ENCODE assay signal across 17 cellular contexts in the genomic region with DNA sequence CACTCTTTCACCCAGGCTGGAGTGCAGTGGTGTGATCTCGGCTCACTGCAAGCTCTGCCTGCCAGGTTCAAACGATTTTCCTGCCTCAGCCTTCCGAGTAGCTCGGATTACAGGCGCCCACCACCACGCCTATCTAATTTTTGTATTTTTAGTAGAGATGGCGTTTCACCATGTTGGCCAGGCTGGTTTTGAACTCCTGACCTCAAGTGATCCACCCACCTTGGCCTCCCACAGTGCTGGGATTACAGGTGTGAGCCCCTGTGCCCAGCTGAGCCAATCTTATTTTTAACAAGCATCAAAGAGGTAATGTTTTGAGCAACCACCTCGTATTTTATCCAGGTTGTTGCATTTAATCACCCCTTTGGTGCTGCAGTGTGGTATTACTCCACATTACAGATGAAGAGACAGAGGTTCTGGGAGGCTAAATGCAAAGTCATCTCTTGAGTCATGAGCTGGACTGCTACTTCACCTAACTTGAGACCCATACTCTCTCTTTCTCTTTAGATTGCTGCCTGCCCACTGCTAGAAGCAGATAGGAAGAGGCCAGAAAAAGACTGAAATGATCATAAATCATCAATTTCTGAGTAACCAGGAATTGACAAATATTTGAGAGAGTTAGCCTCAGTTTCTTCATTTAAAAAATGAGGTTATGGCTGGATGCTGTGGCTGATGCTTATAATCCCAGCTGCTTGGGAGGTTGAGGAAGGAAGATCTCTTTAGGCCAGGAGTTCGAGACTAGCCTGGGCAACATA.
DNase-seq lines count a peak whose midpoint lies in the region; ATAC-seq, FAIRE-seq and TF ChIP-seq lines count a peak whose summit lies in the region.
"Had no signal": no experiment of that assay in that cellular context is flagged by ENCODE, and none has a peak within 500 bp of the region (broad histone marks: within the 10 kb centered on the region; RNA-seq: fewer than 3 reads in every experiment).

No MANE protein-coding gene starts in this region.

- POLR2A ChIA-PET in GM12878 (lab: Charles Lee), result no interaction called here

- peaks cover 5% of the 10 kb centered on the region for H3K9me3 ChIP-seq in GM12878 (replicated peaks; ENCODE audit: control insufficient read depth, insufficient read depth, low read length)
- H3K9me3 ChIP-seq: SJSA1 had no signal

- WGBS in GM12878 (ENCODE audit: insufficient coverage, insufficient replicate concordance, low lambda C conversion rate, missing lambda C conversion rate), result 77% methylated on average over 9 of the region's 9 CpGs

- TF ChIP-seq EP300 in GM12878 (IDR thresholded peaks at IDR 0.05; ENCODE audit: borderline replicate concordance in 1 of 2, control insufficient read depth in 1 of 2, low read depth in 2 of 2, low read length in 2 of 2), result no peak

- no peaks in the 10 kb centered on the region for H3K36me3 ChIP-seq in GM12878 (ENCODE audit: control insufficient read depth in 2 of 2, insufficient read depth in 2 of 2, low read length in 1 of 2)
- H3K36me3 ChIP-seq: SJSA1 had no signal

- no peak overlapping the region for H3K4me2 ChIP-seq in GM12878 (ENCODE audit: control insufficient read depth, insufficient read depth)

- intact Hi-C loops in activated naive CD4-positive, alpha-beta T cell treated with anti-CD3 and anti-CD28 coated beads for 36 hours (cut with micrococcal nuclease), result loop anchor here (5.0 kb wide), 1 partner anchor 123 kb away; no protein-coding TSS in a partner anchor
- intact Hi-C loops in GM12878 (cut with micrococcal nuclease; ENCODE audit: unreplicated experiment), result no loop called here

- peaks cover 1% of the 10 kb centered on the region for H3K36me3 Mint-ChIP-seq in activated naive CD4-positive, alpha-beta T cell treated with anti-CD3 and anti-CD28 coated beads for 36 hours (ENCODE audit: low read depth)
- H3K36me3 Mint-ChIP-seq in stimulated activated naive B cell treated with anti-CD40 and anti-IgM and Interleukin-4, amounts not matched to agents 10 μg/mL and 1 μg/mL and 100 μg/mL, for 72 hours, result peaks cover 4 to 20% of the 10 kb centered on the region in 2 donors
- H3K36me3 Mint-ChIP-seq: CD8-positive, alpha-beta T cell had no signal

- TF ChIP-seq POLR2A in GM12878 (IDR thresholded peaks at IDR 0.05; ENCODE audit: low read depth, low read length), result no peak

- no TSS peak for BruUV-seq in GM12878 (replicated peaks; lab: Mats Ljungman, UMichigan)

- H3K27me3 ChIP-seq in GM12878 (replicated peaks in 1 of 2; ENCODE audit: control insufficient read depth in 2 of 2, insufficient read depth in 2 of 2, low read length in 1 of 2), result no peaks in the 10 kb centered on the region
- H3K27me3 ChIP-seq: SJSA1 had no signal

- H2AFZ ChIP-seq in GM12878 (ENCODE audit: control insufficient read depth, low read depth, low read length), result no peak overlapping the region

- no peaks in the 10 kb centered on the region for H3K9me3 Mint-ChIP-seq in activated naive CD4-positive, alpha-beta T cell treated with anti-CD3 and anti-CD28 coated beads for 36 hours
- H3K9me3 Mint-ChIP-seq in stimulated activated naive B cell treated with anti-CD40 and anti-IgM and Interleukin-4, amounts not matched to agents 10 μg/mL and 1 μg/mL and 100 μg/mL, for 72 hours, result peaks cover 0 to 2% of the 10 kb centered on the region in 2 donors
- H3K9me3 Mint-ChIP-seq: CD8-positive, alpha-beta T cell had no signal

- no peaks in the 10 kb centered on the region for H3K27me3 Mint-ChIP-seq in activated naive CD4-positive, alpha-beta T cell treated with anti-CD3 and anti-CD28 coated beads for 36 hours (ENCODE audit: low read depth)
- no peaks in the 10 kb centered on the region for H3K27me3 Mint-ChIP-seq in stimulated activated naive B cell treated with anti-CD40 and anti-IgM and Interleukin-4, amounts not matched to agents 10 μg/mL and 1 μg/mL and 100 μg/mL, for 72 hours

- CTCF ChIA-PET in activated naive CD4-positive, alpha-beta T cell treated with anti-CD3 and anti-CD28 coated beads for 36 hours (lab: Charles Lee), result interaction anchor here (1.1 kb wide), 1 partner anchor 18 kb away, joined by 4 read pairs; no protein-coding TSS in a partner anchor
- CTCF ChIA-PET in GM12878 (lab: Yijun Ruan, JAX), result interaction anchor here (1.0 to 1.3 kb wide), 3 partner anchors 11 to 191 kb away, joined by 3 to 5 read pairs (median 4); no protein-coding TSS in a partner anchor

- FAIRE-seq in GM12878 (lab: Jason Lieb, UNC), result no peak
- FAIRE-seq: HepG2 had no signal

- no peak overlapping the region for H3K4me3 ChIP-seq in GM12878
- H3K4me3 ChIP-seq: SJSA1 had no signal

- peaks cover 18% of the 10 kb centered on the region for H3K4me1 Mint-ChIP-seq in activated naive CD4-positive, alpha-beta T cell treated with anti-CD3 and anti-CD28 coated beads for 36 hours (ENCODE audit: low read depth)
- H3K4me1 Mint-ChIP-seq in stimulated activated naive B cell treated with anti-CD40 and anti-IgM and Interleukin-4, amounts not matched to agents 10 μg/mL and 1 μg/mL and 100 μg/mL, for 72 hours, result peaks cover 31 to 71% of the 10 kb centered on the region in 2 donors

- ATAC-seq in GM12878 (peak; percentile 55), GM19452 (IDR thresholded peaks at IDR 0.05; ENCODE audit: unreplicated experiment) (no peak)
- no peak for ATAC-seq in stimulated activated naive B cell treated with anti-CD40 and anti-IgM and Interleukin-4, amounts not matched to agents 10 μg/mL and 1 μg/mL and 100 μg/mL, for 72 hours (replicated peaks)
- ATAC-seq: CD8-positive, alpha-beta T cell; HepG2 had no signal

- DNase-seq in activated naive CD4-positive, alpha-beta T cell treated with anti-CD3 and anti-CD28 coated beads for 36 hours, result peak; percentile 8
- no peak for DNase-seq in activated naive CD4-positive, alpha-beta T cell treated with Interleukin-2 at 50 U/mL for 16 hours
- peak; percentile 18 for DNase-seq in HT1080 (ENCODE audit: low read depth)
- no peak for DNase-seq in GM12878 (ENCODE audit: low read depth, low spot score)
- DNase-seq in stimulated activated naive B cell treated with anti-CD40 and anti-IgM and Interleukin-4, amounts not matched to agents 10 μg/mL and 1 μg/mL and 100 μg/mL, for 72 hours, result no peak
- no peak for DNase-seq in 8988T
- DNase-seq: CD8-positive, alpha-beta T cell; H7; Karpas-422; MM.1S; NCI-H1105 treated with DMSO at 0.1 percent for 48 hours; NCI-H1930; NCI-H524; RPMI8226 had no signal

- no peak overlapping the region for H3K9ac ChIP-seq in GM12878 (ENCODE audit: control insufficient read depth, insufficient read depth, low read length)

- RAD21 ChIA-PET in GM12878 (lab: Charles Lee; ENCODE audit: unreplicated experiment), result interaction anchor here (0.7 to 1.6 kb wide), 2 partner anchors 11 to 17 kb away, joined by 4 read pairs; no protein-coding TSS in a partner anchor

- H3K4me1 ChIP-seq in GM12878 (ENCODE audit: control insufficient read depth, insufficient read depth, low read length), result peaks cover 30% of the 10 kb centered on the region
- H3K4me1 ChIP-seq: SJSA1 had no signal

- H3K27ac Mint-ChIP-seq in activated naive CD4-positive, alpha-beta T cell treated with anti-CD3 and anti-CD28 coated beads for 36 hours, result no peak overlapping the region
- peak overlapping the region; percentile 5 for H3K27ac Mint-ChIP-seq in stimulated activated naive B cell treated with anti-CD40 and anti-IgM and Interleukin-4, amounts not matched to agents 10 μg/mL and 1 μg/mL and 100 μg/mL, for 72 hours
- H3K27ac Mint-ChIP-seq: CD8-positive, alpha-beta T cell had no signal

- H4K20me1 ChIP-seq in GM12878 (ENCODE audit: control insufficient read depth, insufficient read depth), result no peaks in the 10 kb centered on the region

- TF ChIP-seq RAD21 in GM12878 (IDR thresholded peaks at IDR 0.05; ENCODE audit: insufficient read depth, low read depth, low read length), result no peak

- no peak for TF ChIP-seq CTCF in GM12878 (IDR thresholded peaks at IDR 0.05 in 2 of 3, conservative IDR thresholded peaks at IDR 0.05 in 1 of 3; ENCODE audit: control insufficient read depth in 2 of 3, extremely low read depth in 1 of 3, insufficient read depth in 1 of 3, low read depth in 3 of 3, low read length in 3 of 3)

- no peak overlapping the region for H3K4me3 Mint-ChIP-seq in activated naive CD4-positive, alpha-beta T cell treated with anti-CD3 and anti-CD28 coated beads for 36 hours
- no peak overlapping the region for H3K4me3 Mint-ChIP-seq in stimulated activated naive B cell treated with anti-CD40 and anti-IgM and Interleukin-4, amounts not matched to agents 10 μg/mL and 1 μg/mL and 100 μg/mL, for 72 hours
- H3K4me3 Mint-ChIP-seq: CD8-positive, alpha-beta T cell had no signal

- H3K79me2 ChIP-seq in GM12878 (ENCODE audit: control insufficient read depth, insufficient read depth, low read length), result peaks cover 6% of the 10 kb centered on the region

- H3K27ac ChIP-seq in GM12878 (ENCODE audit: control insufficient read depth, insufficient read depth), result peak overlapping the region; percentile 31; the same call in 1 of the 2 replicates
- H3K27ac ChIP-seq: SJSA1 had no signal

- SMC1A ChIA-PET in GM12878 (lab: Charles Lee; ENCODE audit: uncharacterized antibody, unreplicated experiment), result interaction anchor here (0.8 to 2.3 kb wide), 5 partner anchors 15 to 115 kb away, joined by 3 to 6 read pairs (median 4); no protein-coding TSS in a partner anchor

- in situ Hi-C loops in GM12878 (cut with MboI), result no loop called here

TF ChIP-seq in GM12878, 131 proteins besides CTCF, POLR2A, EP300 and RAD21 (continues in another document):
- 0 out of 2 replicates have a peak, but pooled peaks have one; percentile 18 for TF ChIP-seq NFIC (IDR thresholded peaks at IDR 0.05; ENCODE audit: low read depth, low read length)
- no peak for TF ChIP-seq BCL11A (IDR thresholded peaks at IDR 0.05; ENCODE audit: low read depth, low read length)
- no peak for TF ChIP-seq KLF5 (IDR thresholded peaks at IDR 0.05; ENCODE audit: partially characterized antibody)
- no peak for TF ChIP-seq POLR2AphosphoS2 (IDR thresholded peaks at IDR 0.05; ENCODE audit: low read depth, low read length)
- TF ChIP-seq ELK1 (IDR thresholded peaks at IDR 0.05; ENCODE audit: low read depth, low read length), result no peak
- TF ChIP-seq POLR2AphosphoS5 (IDR thresholded peaks at IDR 0.05; ENCODE audit: low read length), result no peak

Comparison
In these comparisons a context has a peak if more than half of its experiments do, and no peak if none do; other contexts are left out.
1. DNase-seq: peak in activated naive CD4-positive, alpha-beta T cell treated with anti-CD3 and anti-CD28 coated beads for 36 hours (single experiment) and HT1080 (single experiment); none in activated naive CD4-positive, alpha-beta T cell treated with Interleukin-2 at 50 U/mL for 16 hours (single experiment), GM12878 (single experiment), stimulated activated naive B cell treated with anti-CD40 and anti-IgM and Interleukin-4, amounts not matched to agents 10 μg/mL and 1 μg/mL and 100 μg/mL, for 72 hours (single experiment) and 8988T (single experiment).